Comparison of ENCODE assay signal across 8 cellular contexts in genomic region chr9:127555830-127556820, GRCh38. TPM values are rescaled to one million over a fixed set of nuclear protein-coding genes. Genes with fewer than 3 reads are reported as not detected.
DNase-seq lines count a peak whose midpoint lies in the region; ATAC-seq and TF ChIP-seq lines count a peak whose summit lies in the region.

No MANE protein-coding gene starts in this region.

- H3K27me3 ChIP-seq in DND-41 (ENCODE audit: insufficient read depth, low read length, poor library complexity), result no peaks in the 10 kb centered on the region
- no peaks in the 10 kb centered on the region for H3K27me3 ChIP-seq in Peyer's patch
- H3K27me3 ChIP-seq in sigmoid colon, result no peaks in the 10 kb centered on the region

- WGBS in sigmoid colon, 2 donors, result 21 to 29% methylated on average over 13 of the region's 13 CpGs

- intact Hi-C loops in Right ventricle myocardium superior (cut with DNase I) (no loop called here), sigmoid colon (cut with DNase I) (no loop called here)

- peak; percentile 86 for ATAC-seq in DND-41 (ENCODE audit: insufficient read depth, low read depth)
- ATAC-seq in Right ventricle myocardium superior (ENCODE audit: poor library complexity), result peak; percentile 52
- no peak for ATAC-seq in HG02763 (IDR thresholded peaks at IDR 0.05; ENCODE audit: unreplicated experiment)

- no peak overlapping the region for H3K9ac ChIP-seq in DND-41 (ENCODE audit: low read depth, low read length)

- H3K27ac ChIP-seq in DND-41 (ENCODE audit: low read length) (peak overlapping the region; percentile 44; the same call in 1 of the 2 replicates), Peyer's patch (peak overlapping the region; percentile 11 to 84 (median 48)), sigmoid colon (peak overlapping the region; percentile 66 to 93 (median 81))

- peak in 1 of 4 donors; percentile 34 for TF ChIP-seq EP300 in sigmoid colon (IDR thresholded peaks at IDR 0.05)

- H3K4me3 ChIP-seq in DND-41 (ENCODE audit: low read depth in 1 of 2, low read length in 2 of 2) (no peak overlapping the region), Peyer's patch (no peak overlapping the region), sigmoid colon (no peak overlapping the region)

- no peak overlapping the region for H3K4me2 ChIP-seq in DND-41 (ENCODE audit: insufficient read depth, low read length)

- no peak for TF ChIP-seq POLR2A in Peyer's patch (IDR thresholded peaks at IDR 0.05)
- TF ChIP-seq POLR2A in sigmoid colon (IDR thresholded peaks at IDR 0.05), result no peak

- H3K36me3 ChIP-seq in DND-41 (ENCODE audit: insufficient read depth, low read length), result no peaks in the 10 kb centered on the region
- peaks cover 0 to 15% (median 0%) of the 10 kb centered on the region in 3 donors for H3K36me3 ChIP-seq in Peyer's patch
- peaks cover 0 to 18% (median 4%) of the 10 kb centered on the region in 4 donors for H3K36me3 ChIP-seq in sigmoid colon

- peak; percentile 78 for DNase-seq in DND-41
- peak; percentile 52 to 88 (median 68) for DNase-seq in Peyer's patch
- DNase-seq in activated gamma-delta T cell treated with anti-CD3 and anti-CD28 coated beads, Interleukin-2, amount 50 U/mL, for 16 hours (ENCODE audit: low read depth), result peak; percentile 53
- peak; percentile 80 for DNase-seq in Right ventricle myocardium superior
- DNase-seq in sigmoid colon, result peak; percentile 89
- no peak for DNase-seq in DMS79 (lab: John Stamatoyannopoulos, UW)
- DNase-seq in SHP77 treated with DMSO at 0.1 percent for 48 hours (lab: John Stamatoyannopoulos, UW), result no peak

- H3K9me3 ChIP-seq in DND-41 (ENCODE audit: insufficient read depth, low read length, severe bottlenecking) (no peaks in the 10 kb centered on the region), Peyer's patch (no peaks in the 10 kb centered on the region), sigmoid colon (no peaks in the 10 kb centered on the region)

- no peaks in the 10 kb centered on the region; the same call in 1 of the 2 replicates for H4K20me1 ChIP-seq in DND-41 (ENCODE audit: insufficient read depth, low read length)

- H3K79me2 ChIP-seq in DND-41 (ENCODE audit: insufficient read depth, low read length), result no peaks in the 10 kb centered on the region

- no peak overlapping the region for H2AFZ ChIP-seq in DND-41 (ENCODE audit: low read depth, low read length)

- TF ChIP-seq CTCF in DND-41 (IDR thresholded peaks at IDR 0.05; ENCODE audit: borderline replicate concordance, extremely low read depth, low read length, poor library complexity, severe bottlenecking), result no peak
- no peak for TF ChIP-seq CTCF in Peyer's patch (IDR thresholded peaks at IDR 0.05)
- TF ChIP-seq CTCF in sigmoid colon (IDR thresholded peaks at IDR 0.05), result no peak

- H3K4me1 ChIP-seq in DND-41 (ENCODE audit: insufficient read depth, low read length) (peaks cover 29% of the 10 kb centered on the region), Peyer's patch (peaks cover 2 to 78% (median 25%) of the 10 kb centered on the region in 4 donors), sigmoid colon (peaks cover 0 to 79% (median 65%) of the 10 kb centered on the region in 4 donors)

RNA-seq across cellular contexts. Expression of gene STXBP1, which starts 56.0 kb away (rescaled TPM):
- total RNA-seq in Peyer's patch (10 to 100 TPM in 2 of 4 donors, 1 to 10 TPM in 2; 4.4 to 90.8 (median 12.6) TPM), Right ventricle myocardium superior (50.9 TPM), sigmoid colon (10 to 100 TPM; 32.3 to 97.2 (median 41.0) TPM)
- polyA plus RNA-seq in sigmoid colon, result 1 to 10 TPM; 3.7 to 9.2 (median 9.0) TPM

Comparison
In these comparisons a context has a peak if more than half of its experiments do, and no peak if none do; other contexts are left out.
1. DNase-seq: peak in DND-41 (single experiment), Peyer's patch (3 of 3), activated gamma-delta T cell treated with anti-CD3 and anti-CD28 coated beads, Interleukin-2, amount 50 U/mL, for 16 hours (single experiment), Right ventricle myocardium superior (single experiment) and sigmoid colon (single experiment); none in DMS79 (single experiment) and SHP77 treated with DMSO at 0.1 percent for 48 hours (single experiment).
2. Peak in every context shown above with its lines, with median percentiles within 50 percentile points of each other: H3K27ac ChIP-seq.